ENCODE assay signal across 1 cellular context in the genomic region with DNA sequence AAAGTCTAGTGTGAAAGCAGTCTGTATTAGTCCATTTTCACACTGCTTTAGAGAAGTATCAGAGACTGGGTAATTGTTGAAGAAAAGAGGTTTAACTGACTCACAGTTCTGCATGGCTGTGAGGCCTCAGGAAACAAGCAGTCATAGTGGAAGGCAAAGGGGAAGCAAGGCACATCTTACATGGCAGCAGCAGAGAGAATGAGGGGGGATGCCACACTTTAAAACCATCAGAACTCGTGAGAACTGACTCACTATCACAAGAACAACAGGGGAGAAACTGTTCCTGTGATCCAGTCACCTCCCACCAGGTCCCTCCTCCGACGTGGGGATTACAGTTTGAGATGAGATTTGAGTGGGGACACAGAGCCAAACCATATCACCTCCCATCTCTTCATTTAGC.
TF ChIP-seq lines count a peak whose summit lies in the region.

No MANE protein-coding gene starts in this region.

TF ChIP-seq in GM12878, 131 proteins besides CTCF, POLR2A, EP300 and RAD21:
- TF ChIP-seq RUNX3 (IDR thresholded peaks at IDR 0.05; ENCODE audit: low read length) (peak; percentile 29; the same call in 1 of the 2 replicates), CREM (IDR thresholded peaks at IDR 0.05; ENCODE audit: low read depth) (no peak), JUNB (IDR thresholded peaks at IDR 0.05) (peak; percentile 44)
